1 cellular context compared by ENCODE assay signal in genomic region chrX:48492293-48492910, GRCh38.
TF ChIP-seq lines count a peak whose summit lies in the region.

No MANE protein-coding gene starts in this region.

TF ChIP-seq in WTC11, 78 proteins besides CTCF, POLR2A, EP300 and RAD21 (continued from another document):
- TF ChIP-seq AR (CRISPR knock-in tag; IDR thresholded peaks at IDR 0.05) (no peak), ZNF219 (CRISPR knock-in tag; IDR thresholded peaks at IDR 0.05; ENCODE audit: borderline replicate concordance) (no peak), STAT6 (CRISPR knock-in tag; conservative IDR thresholded peaks at IDR 0.05; ENCODE audit: low read depth) (no peak), SP1 (CRISPR knock-in tag; conservative IDR thresholded peaks at IDR 0.05) (no peak), MXD4 (CRISPR knock-in tag; IDR thresholded peaks at IDR 0.05; ENCODE audit: borderline replicate concordance) (no peak), MYBL2 (CRISPR knock-in tag; IDR thresholded peaks at IDR 0.05) (no peak), SMAD3 (CRISPR knock-in tag; IDR thresholded peaks at IDR 0.05; ENCODE audit: borderline replicate concordance) (no peak), GTF2I (CRISPR knock-in tag; conservative IDR thresholded peaks at IDR 0.05) (no peak), OVOL2 (CRISPR knock-in tag; IDR thresholded peaks at IDR 0.05; ENCODE audit: borderline replicate concordance) (no peak)
